Comparison of ENCODE assay signal across 31 cellular contexts in the genomic region with DNA sequence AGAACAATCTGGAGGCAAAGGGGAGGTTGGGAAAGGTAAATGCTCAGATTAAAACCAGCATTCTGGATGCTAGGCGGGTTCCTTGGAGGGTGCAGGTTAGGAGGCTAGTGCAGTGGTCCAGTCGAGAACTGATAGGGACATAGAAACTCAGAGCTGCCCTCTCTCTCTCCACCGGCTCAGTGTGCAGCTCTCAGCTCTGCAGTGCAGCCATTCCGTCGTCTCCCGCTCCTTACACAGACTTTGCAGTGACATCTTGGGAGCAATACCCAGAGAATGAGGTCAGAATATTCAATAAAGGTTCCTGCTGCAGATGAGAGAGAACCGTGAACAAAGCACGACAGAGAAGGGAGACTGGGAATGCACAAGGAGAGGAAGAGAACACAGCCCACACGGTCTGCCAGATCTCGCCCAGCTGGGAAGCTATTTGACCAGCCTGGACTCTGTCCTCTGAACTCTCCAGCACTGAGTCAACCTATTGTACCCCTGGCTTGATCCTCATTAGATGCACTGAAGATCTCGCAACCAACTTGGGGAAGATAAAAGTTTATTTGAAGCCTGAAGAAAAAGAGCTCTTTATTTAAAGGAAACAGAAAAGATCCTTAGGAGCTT.
A peak's percentile ranks its signal among the peaks of the same experiment; 100 is the strongest.
DNase-seq lines count a peak whose midpoint lies in the region; ATAC-seq, FAIRE-seq and TF ChIP-seq lines count a peak whose summit lies in the region.
"Had no signal": no experiment of that assay in that cellular context is flagged by ENCODE, and none has a peak within 500 bp of the region (broad histone marks: within the 10 kb centered on the region; RNA-seq: fewer than 3 reads in every experiment).

No MANE protein-coding gene starts in this region.

- CTCF ChIA-PET in HepG2 (lab: Yijun Ruan, JAX; ENCODE audit: low intra/inter-chr PET ratio, low total read pairs) (no interaction called here), PC-9 (lab: Charles Lee) (no interaction called here)

- no peaks in the 10 kb centered on the region for H3K27me3 ChIP-seq in GM23338 (ENCODE audit: insufficient read depth)
- no peaks in the 10 kb centered on the region for H3K27me3 ChIP-seq in HepG2 (ENCODE audit: control insufficient read depth in 1 of 2, insufficient read depth in 2 of 2, low read length in 2 of 2)
- no peaks in the 10 kb centered on the region for H3K27me3 ChIP-seq in osteoblast (ENCODE audit: insufficient read depth, low read length)
- peaks cover 3% of the 10 kb centered on the region for H3K27me3 ChIP-seq in PC-9 (ENCODE audit: insufficient read depth, low read depth)
- H3K27me3 ChIP-seq: colonic mucosa, Peyer's patch, transverse colon had no signal

- DNase-seq in GM23338 (ENCODE audit: low spot score) (no peak), chondrocyte (ENCODE audit: low spot score) (no peak), HepG2 (ENCODE audit: low spot score) (peak; percentile 24), osteoblast (ENCODE audit: insufficient read length, low spot score, missing footprints) (peak; percentile 3), PC-9 (no peak)
- DNase-seq: ACHN; activated CD4-positive, alpha-beta T cell treated with anti-CD3 and anti-CD28 coated beads for 48 hours; amniotic stem cell; BE2C; colonic mucosa; effector CD8-positive, alpha-beta T cell; IMR-90; lower lobe of right lung; MV-4-11; NCI-H146; NCI-H2107; NCI-H748 treated with DMSO at 0.1 percent for 48 hours; SIG-M5; T-helper 9 cell; transverse colon; WERI-Rb-1 had no signal

- H3K36me3 ChIP-seq in GM23338 (ENCODE audit: insufficient read depth) (no peaks in the 10 kb centered on the region), HepG2 (replicated peaks in 1 of 2; ENCODE audit: control insufficient read depth in 1 of 2, insufficient read depth in 2 of 2, low read length in 2 of 2) (no peaks in the 10 kb centered on the region), osteoblast (ENCODE audit: insufficient read depth, low read length) (no peaks in the 10 kb centered on the region), PC-9 (ENCODE audit: low read depth) (no peaks in the 10 kb centered on the region)
- H3K36me3 ChIP-seq: BE2C, colonic mucosa, lower lobe of right lung, Peyer's patch, transverse colon, WERI-Rb-1 had no signal

- H4K20me1 ChIP-seq in GM23338 (replicated peaks; ENCODE audit: insufficient read depth) (no peaks in the 10 kb centered on the region), HepG2 (ENCODE audit: insufficient read depth, low read length) (no peaks in the 10 kb centered on the region), osteoblast (ENCODE audit: insufficient read depth, low read length) (no peaks in the 10 kb centered on the region), PC-9 (ENCODE audit: insufficient read depth) (no peaks in the 10 kb centered on the region)

- BruUV-seq in HepG2 (replicated peaks; lab: Mats Ljungman, UMichigan) (no TSS peak), PC-9 (replicated peaks; lab: Mats Ljungman, UMichigan) (no TSS peak)

- H3K79me2 ChIP-seq in GM23338 (replicated peaks; ENCODE audit: insufficient read depth) (no peaks in the 10 kb centered on the region), HepG2 (ENCODE audit: insufficient read depth, low read length) (no peaks in the 10 kb centered on the region), osteoblast (ENCODE audit: insufficient read depth, low read length) (no peaks in the 10 kb centered on the region), PC-9 (ENCODE audit: low read depth) (no peaks in the 10 kb centered on the region)

- H3K9ac ChIP-seq in HepG2 (ENCODE audit: insufficient read depth, low read depth, low read length), result no peak overlapping the region

- H3K4me1 ChIP-seq in GM23338 (ENCODE audit: insufficient read depth) (peaks cover 14% of the 10 kb centered on the region; the same call in 1 of the 2 replicates), HepG2 (ENCODE audit: insufficient read depth, low read length) (peaks cover 15% of the 10 kb centered on the region), osteoblast (ENCODE audit: insufficient read depth, low read length) (no peaks in the 10 kb centered on the region), PC-9 (replicated peaks; ENCODE audit: insufficient read depth) (no peaks in the 10 kb centered on the region)
- H3K4me1 ChIP-seq: BE2C, colonic mucosa, lower lobe of right lung, Peyer's patch, transverse colon had no signal

- H3K4me1 Mint-ChIP-seq in GM23338, result peaks cover 33% of the 10 kb centered on the region
- H3K4me1 Mint-ChIP-seq in chondrocyte (ENCODE audit: low read depth), result peaks cover 14% of the 10 kb centered on the region
- H3K4me1 Mint-ChIP-seq: activated naive CD4-positive, alpha-beta T cell treated with anti-CD3 and anti-CD28 coated beads, Interleukin-2, amount 50 U/mL, for 24 hours; nephron; stimulated activated effector memory CD8-positive, alpha-beta T cell treated with anti-CD3 and anti-CD28 coated beads, Interleukin-12 subunit alpha, Interleukin-12 subunit beta, amount 100 ng/mL, for 72 hours had no signal

- H3K9me3 ChIP-seq in HepG2 (ENCODE audit: low read length) (no peaks in the 10 kb centered on the region), osteoblast (ENCODE audit: low read depth, low read length) (no peaks in the 10 kb centered on the region), PC-9 (ENCODE audit: insufficient read depth, low read depth) (no peaks in the 10 kb centered on the region)
- H3K9me3 ChIP-seq: BE2C, colonic mucosa, lower lobe of right lung, Peyer's patch, transverse colon had no signal

- POLR2A ChIA-PET in HepG2 (lab: Yijun Ruan, JAX), result no interaction called here
- POLR2A ChIA-PET in PC-9 (lab: Charles Lee; ENCODE audit: unreplicated experiment), result no interaction called here

- TF ChIP-seq CTCF in GM23338 (conservative IDR thresholded peaks at IDR 0.05; ENCODE audit: low read depth in 2 of 2) (no peak), chondrocyte (IDR thresholded peaks at IDR 0.05) (no peak), HepG2 (CRISPR knock-in tag; IDR thresholded peaks at IDR 0.05) (no peak), osteoblast (IDR thresholded peaks at IDR 0.05; ENCODE audit: extremely low read depth, low read depth, low read length) (no peak), PC-9 (conservative IDR thresholded peaks at IDR 0.05) (no peak)

- H3K36me3 Mint-ChIP-seq in GM23338 (ENCODE audit: low read depth) (no peaks in the 10 kb centered on the region), chondrocyte (ENCODE audit: low read depth) (no peaks in the 10 kb centered on the region)
- H3K36me3 Mint-ChIP-seq: activated naive CD4-positive, alpha-beta T cell treated with anti-CD3 and anti-CD28 coated beads, Interleukin-2, amount 50 U/mL, for 24 hours; stimulated activated effector memory CD8-positive, alpha-beta T cell treated with anti-CD3 and anti-CD28 coated beads, Interleukin-12 subunit alpha, Interleukin-12 subunit beta, amount 100 ng/mL, for 72 hours had no signal

- no peaks in the 10 kb centered on the region for H3K9me2 ChIP-seq in GM23338 (ENCODE audit: insufficient read depth)
- no peaks in the 10 kb centered on the region for H3K9me2 ChIP-seq in PC-9 (ENCODE audit: insufficient read depth)

- in situ Hi-C loops in HepG2 (cut with HindIII; ENCODE audit: extremely low pct_ligation_motif_present, low pct_unique_long_range_greater_than_20kb), result no loop called here

- no peak for TF ChIP-seq POLR2A in HepG2 (IDR thresholded peaks at IDR 0.05; ENCODE audit: insufficient read depth in 1 of 2, low read depth in 2 of 2, low read length in 2 of 2)

- peak; percentile 55 for FAIRE-seq in HepG2 (lab: Jason Lieb, UNC)
- FAIRE-seq: GM12892, keratinocyte had no signal

- H3K27me3 Mint-ChIP-seq in GM23338 (ENCODE audit: insufficient read depth, low read depth, poor library complexity) (no peaks in the 10 kb centered on the region), chondrocyte (ENCODE audit: low read depth) (no peaks in the 10 kb centered on the region)
- H3K27me3 Mint-ChIP-seq: activated naive CD4-positive, alpha-beta T cell treated with anti-CD3 and anti-CD28 coated beads, Interleukin-2, amount 50 U/mL, for 24 hours had no signal

- H2AFZ ChIP-seq in GM23338 (no peak overlapping the region; the same call in 1 of the 2 replicates), HepG2 (ENCODE audit: low read length) (peak overlapping the region; percentile 85), osteoblast (ENCODE audit: low read length) (no peak overlapping the region), PC-9 (no peak overlapping the region)

- H3K27ac Mint-ChIP-seq in GM23338 (no peak overlapping the region; the same call in 1 of the 2 replicates), chondrocyte (ENCODE audit: unreplicated experiment) (no peak overlapping the region)
- H3K27ac Mint-ChIP-seq: activated naive CD4-positive, alpha-beta T cell treated with anti-CD3 and anti-CD28 coated beads, Interleukin-2, amount 50 U/mL, for 24 hours; stimulated activated effector memory CD8-positive, alpha-beta T cell treated with anti-CD3 and anti-CD28 coated beads, Interleukin-12 subunit alpha, Interleukin-12 subunit beta, amount 100 ng/mL, for 72 hours had no signal

- TF ChIP-seq EP300 in HepG2 (IDR thresholded peaks at IDR 0.05; ENCODE audit: low read depth in 2 of 2, low read length in 2 of 2) (no peak), HepG2 (CRISPR knock-in tag; IDR thresholded peaks at IDR 0.05; ENCODE audit: borderline replicate concordance) (no peak)

- H3K9me3 Mint-ChIP-seq in GM23338 (no peaks in the 10 kb centered on the region), chondrocyte (ENCODE audit: low read depth) (peaks cover 3% of the 10 kb centered on the region)
- H3K9me3 Mint-ChIP-seq: activated naive CD4-positive, alpha-beta T cell treated with anti-CD3 and anti-CD28 coated beads, Interleukin-2, amount 50 U/mL, for 24 hours; nephron had no signal

- H3K4me3 ChIP-seq in GM23338, result no peak overlapping the region
- peak overlapping the region in 1 of 3 experiments; percentile 21; a peak in 1 of 6 replicates for H3K4me3 ChIP-seq in HepG2 (replicated peaks in 1 of 3; ENCODE audit: insufficient read depth in 1 of 3, low read depth in 2 of 3, low read length in 3 of 3)
- H3K4me3 ChIP-seq in osteoblast (ENCODE audit: insufficient read depth, low read length), result no peak overlapping the region
- no peak overlapping the region for H3K4me3 ChIP-seq in PC-9
- H3K4me3 ChIP-seq: colonic mucosa, lower lobe of right lung, Peyer's patch, transverse colon had no signal

- ATAC-seq in GM23338 (peak; percentile 38; the same call in 2 of the 3 replicates), HepG2 (peak; percentile 100), GM21360 (IDR thresholded peaks at IDR 0.05; ENCODE audit: unreplicated experiment) (no peak), GM18858 (IDR thresholded peaks at IDR 0.05; ENCODE audit: unreplicated experiment) (no peak), GM18873 (IDR thresholded peaks at IDR 0.05; ENCODE audit: low FRiP score, unreplicated experiment) (no peak)
- ATAC-seq: HCT116; lower lobe of right lung; stimulated activated effector memory CD8-positive, alpha-beta T cell treated with anti-CD3 and anti-CD28 coated beads, Interleukin-12 subunit alpha, Interleukin-12 subunit beta, amount 100 ng/mL, for 72 hours had no signal

- no peak overlapping the region for H3K4me2 ChIP-seq in GM23338
- H3K4me2 ChIP-seq in HepG2 (ENCODE audit: low read depth, low read length), result peak overlapping the region; percentile 73
- no peak overlapping the region for H3K4me2 ChIP-seq in osteoblast (ENCODE audit: insufficient read depth, low read length)
- no peak overlapping the region for H3K4me2 ChIP-seq in PC-9

- H3K4me3 Mint-ChIP-seq in GM23338 (no peak overlapping the region), chondrocyte (ENCODE audit: unreplicated experiment) (peak overlapping the region; percentile 3)
- H3K4me3 Mint-ChIP-seq: activated naive CD4-positive, alpha-beta T cell treated with anti-CD3 and anti-CD28 coated beads, Interleukin-2, amount 50 U/mL, for 24 hours; nephron; stimulated activated effector memory CD8-positive, alpha-beta T cell treated with anti-CD3 and anti-CD28 coated beads, Interleukin-12 subunit alpha, Interleukin-12 subunit beta, amount 100 ng/mL, for 72 hours had no signal

- WGBS in HepG2 (ENCODE audit: low lambda C conversion rate), result 3% methylated on average over 11 of the region's 11 CpGs

- no peak for TF ChIP-seq RAD21 in HepG2 (CRISPR knock-in tag; IDR thresholded peaks at IDR 0.05)

- no peak overlapping the region for H3K27ac ChIP-seq in GM23338 (ENCODE audit: low read depth)
- H3K27ac ChIP-seq in HepG2 (ENCODE audit: extremely low read length, insufficient read depth, low read length), result no peak overlapping the region
- H3K27ac ChIP-seq in osteoblast (ENCODE audit: low read depth, low read length), result no peak overlapping the region
- no peak overlapping the region for H3K27ac ChIP-seq in PC-9
- H3K27ac ChIP-seq: colonic mucosa, lower lobe of right lung, Peyer's patch, transverse colon, WERI-Rb-1 had no signal

- intact Hi-C loops in HepG2 (cut with micrococcal nuclease; ENCODE audit: unreplicated experiment) (no loop called here), PC-9 (cut with micrococcal nuclease; ENCODE audit: unreplicated experiment) (no loop called here)

- H3F3A ChIP-seq in GM23338 (replicated peaks; ENCODE audit: low read depth) (no peaks in the 10 kb centered on the region), PC-9 (ENCODE audit: insufficient read depth, low read depth) (no peaks in the 10 kb centered on the region)

Comparison
In these comparisons a context has a peak if more than half of its experiments do, and no peak if none do; other contexts are left out.
1. ATAC-seq: peak in GM23338 (single experiment) and HepG2 (single experiment); none in GM21360 (single experiment), GM18858 (single experiment) and GM18873 (single experiment).
2. DNase-seq: peak in HepG2 (single experiment) and osteoblast (single experiment); none in GM23338 (single experiment), chondrocyte (single experiment) and PC-9 (0 of 2).